9 cellular contexts compared by ENCODE assay signal in genomic region chr12:13390381-13390856, GRCh38.
A peak's percentile ranks its signal among the peaks of the same experiment; 100 is the strongest.
DNase-seq lines count a peak whose midpoint lies in the region; ATAC-seq and TF ChIP-seq lines count a peak whose summit lies in the region.
"Had no signal": no experiment of that assay in that cellular context is flagged by ENCODE, and none has a peak within 500 bp of the region (broad histone marks: within the 10 kb centered on the region; RNA-seq: fewer than 3 reads in every experiment).

No MANE protein-coding gene starts in this region.

- no peak overlapping the region for H3K4me3 Mint-ChIP-seq in CD8-positive, alpha-beta T cell

- H3K4me2 ChIP-seq in osteoblast (ENCODE audit: insufficient read depth, low read length) = peak overlapping the region; percentile 24

- no peaks in the 10 kb centered on the region for H3K4me1 Mint-ChIP-seq in CD8-positive, alpha-beta T cell (ENCODE audit: low read depth)

- H3K9me3 ChIP-seq in osteoblast (ENCODE audit: low read depth, low read length) = no peaks in the 10 kb centered on the region
- H3K9me3 ChIP-seq in CD8-positive, alpha-beta T cell (ENCODE audit: low read length) = no peaks in the 10 kb centered on the region

- H2AFZ ChIP-seq in osteoblast (ENCODE audit: low read length) = peak overlapping the region; percentile 10

- H3K27me3 ChIP-seq in osteoblast (ENCODE audit: insufficient read depth, low read length) = peaks cover 3% of the 10 kb centered on the region
- no peaks in the 10 kb centered on the region for H3K27me3 ChIP-seq in CD8-positive, alpha-beta T cell (ENCODE audit: insufficient read depth, low read length)

- no peaks in the 10 kb centered on the region for H3K79me2 ChIP-seq in osteoblast (ENCODE audit: insufficient read depth, low read length)

- H3K27ac ChIP-seq in osteoblast (ENCODE audit: low read depth, low read length) = no peak overlapping the region
- H3K27ac ChIP-seq in CD8-positive, alpha-beta T cell (ENCODE audit: low read depth, low read length) = no peak overlapping the region

- TF ChIP-seq CTCF in osteoblast (IDR thresholded peaks at IDR 0.05; ENCODE audit: extremely low read depth, low read depth, low read length) = no peak
- no peak for TF ChIP-seq CTCF in CD8-positive, alpha-beta T cell (IDR thresholded peaks at IDR 0.05)

- H3K9me3 Mint-ChIP-seq in CD8-positive, alpha-beta T cell = peaks cover 3% of the 10 kb centered on the region

- H3K36me3 ChIP-seq in osteoblast (ENCODE audit: insufficient read depth, low read length) = no peaks in the 10 kb centered on the region
- no peaks in the 10 kb centered on the region for H3K36me3 ChIP-seq in CD8-positive, alpha-beta T cell (ENCODE audit: insufficient read depth, low read length)

- H3K27me3 Mint-ChIP-seq in CD8-positive, alpha-beta T cell (ENCODE audit: low read depth) = peaks cover 8% of the 10 kb centered on the region

- POLR2A ChIA-PET in CD8-positive, alpha-beta T cell (lab: Charles Lee) = no interaction called here

- intact Hi-C loops in CD8-positive, alpha-beta T cell (cut with DNase I, micrococcal nuclease) = no loop called here

- H4K20me1 ChIP-seq in osteoblast (ENCODE audit: insufficient read depth, low read length) = no peaks in the 10 kb centered on the region

- peaks cover 12% of the 10 kb centered on the region for H3K4me1 ChIP-seq in osteoblast (ENCODE audit: insufficient read depth, low read length)
- H3K4me1 ChIP-seq in CD8-positive, alpha-beta T cell (ENCODE audit: insufficient read depth, low read length) = no peaks in the 10 kb centered on the region

- CTCF ChIA-PET in CD8-positive, alpha-beta T cell (lab: Charles Lee) = no interaction called here

- H3K36me3 Mint-ChIP-seq in CD8-positive, alpha-beta T cell = no peaks in the 10 kb centered on the region

- DNase-seq in DMS53 treated with DMSO at 0.1 percent for 48 hours (lab: John Stamatoyannopoulos, UW; ENCODE audit: unreplicated experiment) (peak; percentile 94), NCI-H460 (ENCODE audit: extremely low read depth, low read depth) (peak; percentile 26), fibroblast of gingiva (ENCODE audit: low read depth) (peak; percentile 92), osteoblast (ENCODE audit: insufficient read length, low spot score, missing footprints) (peak; percentile 69), NCI-H1930 (lab: John Stamatoyannopoulos, UW) (no peak)
- no peak for DNase-seq in CD8-positive, alpha-beta T cell

- no peak for ATAC-seq in HG02852 (IDR thresholded peaks at IDR 0.05; ENCODE audit: unreplicated experiment)
- no peak for ATAC-seq in CD8-positive, alpha-beta T cell
- ATAC-seq in HG03457 (IDR thresholded peaks at IDR 0.05; ENCODE audit: unreplicated experiment) = no peak
- ATAC-seq: GM12878 had no signal

- no peak overlapping the region for H3K4me3 ChIP-seq in osteoblast (ENCODE audit: insufficient read depth, low read length)
- H3K4me3 ChIP-seq in CD8-positive, alpha-beta T cell (ENCODE audit: low read depth, low read length) = no peak overlapping the region
- H3K4me3 ChIP-seq: GM12878 had no signal

- no peak overlapping the region for H3K27ac Mint-ChIP-seq in CD8-positive, alpha-beta T cell

Comparison
In these comparisons a context has a peak if more than half of its experiments do, and no peak if none do; other contexts are left out.
1. DNase-seq: peak in DMS53 treated with DMSO at 0.1 percent for 48 hours (single experiment), NCI-H460 (single experiment), fibroblast of gingiva (single experiment) and osteoblast (single experiment); none in NCI-H1930 (0 of 2) and CD8-positive, alpha-beta T cell (0 of 7).